Comparison of ENCODE assay signal across 8 cellular contexts in genomic region chr11:114463999-114464398, GRCh38.
"Had no signal": no experiment of that assay in that cellular context is flagged by ENCODE, and none has a peak within 500 bp of the region (broad histone marks: within the 10 kb centered on the region; RNA-seq: fewer than 3 reads in every experiment).

No MANE protein-coding gene starts in this region.

- DNase-seq: GDM1, GF-D8 had no signal

- H3K4me3 ChIP-seq: GM12878 had no signal

- ATAC-seq: GM12878 had no signal

- FAIRE-seq: G401.6, GM12878, GM12891, GM12892, GM18507, GM19239 had no signal
